In genomic region chr1:231121533-231121932, GRCh38 we compare ENCODE assay signal across 21 cellular contexts. TPM values are rescaled to one million over a fixed set of nuclear protein-coding genes. Genes with fewer than 3 reads are reported as not detected.
"Had no signal": no experiment of that assay in that cellular context is flagged by ENCODE, and none has a peak within 500 bp of the region (broad histone marks: within the 10 kb centered on the region; RNA-seq: fewer than 3 reads in every experiment).

No MANE protein-coding gene starts in this region.

- H3K4me1 ChIP-seq: left ventricle myocardium inferior, uterus had no signal

- H3K9me3 ChIP-seq: body of pancreas had no signal

- H2AFZ ChIP-seq: neural progenitor cell had no signal

- H3K4me2 ChIP-seq: neural progenitor cell had no signal

- ATAC-seq: activated CD8-positive, alpha-beta T cell treated with anti-CD3 and anti-CD28 coated beads, Interleukin-2, amount 10 ng/mL, durations not matched to agents 7 days and 5 days; body of pancreas; naive thymus-derived CD4-positive, alpha-beta T cell; stimulated activated naive B cell treated with anti-CD40 and anti-IgM and Interleukin-4, amounts not matched to agents 10 μg/mL and 1 μg/mL and 100 μg/mL, for 72 hours had no signal

- H3K4me3 ChIP-seq: body of pancreas, cardiac muscle cell, left ventricle myocardium inferior, neural progenitor cell, uterus had no signal

- H3K27me3 ChIP-seq: body of pancreas, cardiac muscle cell, uterus had no signal

- H3K9ac ChIP-seq: neural progenitor cell had no signal

- H3K36me3 ChIP-seq: cardiac muscle cell, left ventricle myocardium inferior, neural progenitor cell, uterus, WERI-Rb-1 had no signal

- H3K27ac ChIP-seq: body of pancreas, cardiac muscle cell, left ventricle myocardium inferior, neural progenitor cell, uterus, WERI-Rb-1 had no signal

- DNase-seq: activated CD4-positive, alpha-beta T cell treated with anti-CD3 and anti-CD28 coated beads for 1 hour; activated CD4-positive, alpha-beta T cell treated with anti-CD3 and anti-CD28 coated beads, Interleukin-2, amount 50 U/mL, for 1 hour; activated CD8-positive, alpha-beta T cell treated with anti-CD3 and anti-CD28 coated beads, Interleukin-2, amount 10 ng/mL, durations not matched to agents 7 days and 5 days; activated gamma-delta T cell treated with Interleukin-2 at 50 U/mL for 16 hours; anterior cingulate cortex; body of pancreas; foreskin fibroblast; immature natural killer cell; left ventricle myocardium inferior; naive thymus-derived CD4-positive, alpha-beta T cell; stimulated activated CD4-positive, alpha-beta T cell treated with anti-CD3 and anti-CD28 coated beads, Interleukin-2, amount 100 ng/mL, for 48 hours; stimulated activated CD8-positive, alpha-beta memory T cell treated with anti-CD3 and anti-CD28 coated beads, Interleukin-4, amount 100 ng/mL, for 48 hours; stimulated activated naive B cell treated with anti-CD40 and anti-IgM and Interleukin-4, amounts not matched to agents 10 μg/mL and 1 μg/mL and 100 μg/mL, for 72 hours; uterus; WERI-Rb-1 had no signal

RNA-seq across cellular contexts. Expression of gene TRIM67, which starts 40.3 kb away (rescaled TPM):
- total RNA-seq: activated CD8-positive, alpha-beta T cell treated with anti-CD3 and anti-CD28 coated beads, Interleukin-2, amount 10 ng/mL, durations not matched to agents 7 days and 5 days; activated T-helper 1 cell treated with anti-CD3 and anti-CD28 coated beads, Interleukin-12 subunit alpha, Interleukin-12 subunit beta, Interleukin-2, Interleukin-4 antibody, amounts not matched to agents 30 ng/mL and 10 ng/mL and 1 ng/mL, durations not matched to agents 14 hours and 24 hours and 36 hours; epithelial cell of proximal tubule; lung microvascular endothelial cell; posterior vena cava had no signal
- polyA plus RNA-seq: cardiac muscle cell; immature natural killer cell; naive thymus-derived CD4-positive, alpha-beta T cell had no signal
